Comparison of ENCODE assay signal across 19 cellular contexts in genomic region chr11:131099013-131099412, GRCh38.
DNase-seq lines count a peak whose midpoint lies in the region; ATAC-seq and TF ChIP-seq lines count a peak whose summit lies in the region.
"Had no signal": no experiment of that assay in that cellular context is flagged by ENCODE, and none has a peak within 500 bp of the region (broad histone marks: within the 10 kb centered on the region; RNA-seq: fewer than 3 reads in every experiment).

No MANE protein-coding gene starts in this region.

- CTCF ChIA-PET in BJ (lab: Yijun Ruan, JAX), result interaction anchor here (1.7 kb wide), 1 partner anchor 33 kb away, joined by 5 read pairs; no protein-coding TSS in a partner anchor

- no peaks in the 10 kb centered on the region for H3K36me3 ChIP-seq in BJ (ENCODE audit: control insufficient read depth, insufficient read depth, low read length)
- no peaks in the 10 kb centered on the region for H3K36me3 ChIP-seq in left lung
- H3K36me3 ChIP-seq in thyroid gland, result no peaks in the 10 kb centered on the region
- H3K36me3 ChIP-seq: left ventricle myocardium inferior, prostate gland had no signal

- H3K27ac ChIP-seq in left lung, result no peak overlapping the region
- H3K27ac ChIP-seq in thyroid gland, result no peak overlapping the region
- H3K27ac ChIP-seq: left ventricle myocardium inferior, PC-9, prostate gland had no signal

- H3K27me3 ChIP-seq in BJ (ENCODE audit: control insufficient read depth, insufficient read depth, low read length), result no peaks in the 10 kb centered on the region
- no peaks in the 10 kb centered on the region for H3K27me3 ChIP-seq in left lung
- no peaks in the 10 kb centered on the region for H3K27me3 ChIP-seq in thyroid gland

- H3K4me1 ChIP-seq in left lung, result no peaks in the 10 kb centered on the region
- H3K4me1 ChIP-seq in thyroid gland, result no peaks in the 10 kb centered on the region
- H3K4me1 ChIP-seq: left ventricle myocardium inferior, prostate gland had no signal

- ATAC-seq in esophagus mucosa, result peak; percentile 69
- peak; percentile 37 for ATAC-seq in left lung
- no peak for ATAC-seq in GM19324 (IDR thresholded peaks at IDR 0.05; ENCODE audit: low FRiP score, unreplicated experiment)
- ATAC-seq: WTC11 had no signal

- WGBS in thyroid gland, 2 donors, result 87% methylated on average over 6 of the region's 6 CpGs

- intact Hi-C loops in left lung (cut with DNase I), result no loop called here
- intact Hi-C loops in thyroid gland (cut with DNase I), result no loop called here

- TF ChIP-seq POLR2A in thyroid gland (IDR thresholded peaks at IDR 0.05), result no peak

- H3K4me3 ChIP-seq in BJ (ENCODE audit: low read depth, low read length) (no peak overlapping the region), left lung (no peak overlapping the region), thyroid gland (replicated peaks in 1 of 3) (no peak overlapping the region)
- H3K4me3 ChIP-seq: left ventricle myocardium inferior, PC-9, prostate gland had no signal

- POLR2A ChIA-PET in BJ (lab: Charles Lee), result no interaction called here

- TF ChIP-seq CTCF in BJ (IDR thresholded peaks at IDR 0.05; ENCODE audit: insufficient read depth, low read depth, low read length) (no peak), left lung (IDR thresholded peaks at IDR 0.05) (no peak), thyroid gland (IDR thresholded peaks at IDR 0.05) (no peak)

- peak; percentile 35 for DNase-seq in BJ (ENCODE audit: low read depth)
- peak; percentile 5 for DNase-seq in M059J (ENCODE audit: low read depth)
- DNase-seq in left lung, result no peak
- no peak for DNase-seq in thyroid gland
- DNase-seq in NCI-H2029 treated with DMSO at 0.1 percent for 48 hours (lab: John Stamatoyannopoulos, UW), result no peak
- no peak for DNase-seq in NCI-H2107 treated with DMSO at 0.1 percent for 48 hours (lab: John Stamatoyannopoulos, UW; ENCODE audit: unreplicated experiment)
- DNase-seq: activated CD4-positive, alpha-beta memory T cell treated with anti-CD3 and anti-CD28 coated beads for 36 hours; activated naive CD4-positive, alpha-beta T cell; activated T-cell treated with anti-CD3 and anti-CD28 coated beads for 4 hours; amygdala; effector memory CD4-positive, alpha-beta T cell; GOT3; left ventricle myocardium inferior; NCI-H1105 treated with DMSO at 0.1 percent for 48 hours had no signal

- H3K9me3 ChIP-seq in left lung, result no peaks in the 10 kb centered on the region
- no peaks in the 10 kb centered on the region for H3K9me3 ChIP-seq in thyroid gland
- H3K9me3 ChIP-seq: left ventricle myocardium inferior, prostate gland had no signal

Comparison
In these comparisons a context has a peak if more than half of its experiments do, and no peak if none do; other contexts are left out.
1. DNase-seq: peak in BJ (single experiment) and M059J (single experiment); none in left lung (0 of 2), thyroid gland (0 of 2), NCI-H2029 treated with DMSO at 0.1 percent for 48 hours (single experiment) and NCI-H2107 treated with DMSO at 0.1 percent for 48 hours (single experiment).